ENCODE assay signal across 29 cellular contexts in the genomic region with DNA sequence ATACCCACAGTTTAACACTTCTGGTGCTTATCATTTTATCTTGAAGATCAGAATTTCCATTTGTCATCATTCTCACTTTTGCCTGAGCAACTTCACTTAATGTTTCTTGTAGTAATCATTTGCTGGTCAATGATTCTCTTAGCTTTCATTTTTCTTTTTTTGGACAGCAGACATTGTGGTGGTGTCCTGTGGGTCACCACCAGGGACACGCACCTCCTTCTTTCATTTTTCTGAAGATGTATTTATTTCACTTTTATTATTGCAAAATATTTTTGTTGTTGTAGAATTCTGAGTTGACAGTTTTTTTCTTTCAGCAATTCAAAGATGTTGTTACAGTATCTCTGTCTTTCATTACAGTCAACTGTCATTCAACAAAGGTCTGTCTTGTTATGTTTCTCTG.
"Had no signal": no experiment of that assay in that cellular context is flagged by ENCODE, and none has a peak within 500 bp of the region (broad histone marks: within the 10 kb centered on the region; RNA-seq: fewer than 3 reads in every experiment).

No MANE protein-coding gene starts in this region.

- H3K4me3 ChIP-seq: colonic mucosa, esophagus muscularis mucosa, gastrocnemius medialis, heart right ventricle, hepatocyte had no signal

- DNase-seq: activated B cell treated with CpG ODN at 0.5 μM for 24 hours; activated CD4-positive, alpha-beta memory T cell treated with anti-CD3 and anti-CD28 coated beads for 36 hours; activated CD8-positive, alpha-beta memory T cell treated with anti-CD3 and anti-CD28 coated beads, Interleukin-2, amount 50 U/mL, for 48 hours; activated gamma-delta T cell; activated naive CD4-positive, alpha-beta T cell; activated naive CD4-positive, alpha-beta T cell treated with anti-CD3 and anti-CD28 coated beads, Interleukin-2, amount 50 U/mL, for 16 hours; activated T-cell treated with anti-CD3 and anti-CD28 coated beads for 4 hours; activated T-cell treated with anti-CD3 and anti-CD28 coated beads, Interleukin-2, amount 50 U/mL, for 24 hours; activated T-cell treated with anti-CD3 and anti-CD28 coated beads, Interleukin-2, amount 50 U/mL, for 72 hours; amniotic stem cell; anterior cingulate cortex; brain microvascular endothelial cell; caudate nucleus; cerebellar nuclear complex; colonic mucosa; effector CD8-positive, alpha-beta T cell; erythroblast; foreskin keratinocyte; gastrocnemius medialis; heart right ventricle; T-helper 1 cell; T-helper 17 cell; T1000; WERI-Rb-1 had no signal

- H3K27me3 Mint-ChIP-seq: activated naive CD8-positive, alpha-beta T cell had no signal

- H3K79me2 ChIP-seq: hepatocyte had no signal

- H3K27me3 ChIP-seq: brain microvascular endothelial cell, colonic mucosa, foreskin keratinocyte had no signal

- H2AFZ ChIP-seq: hepatocyte had no signal

- H3K36me3 ChIP-seq: brain microvascular endothelial cell, colonic mucosa, esophagus muscularis mucosa, gastrocnemius medialis, heart right ventricle, WERI-Rb-1 had no signal

- H3K27ac Mint-ChIP-seq: activated B cell treated with CpG ODN at 0.5 μM for 24 hours; activated CD4-positive, alpha-beta memory T cell treated with anti-CD3 and anti-CD28 coated beads for 36 hours; activated naive CD8-positive, alpha-beta T cell; activated T-cell treated with anti-CD3 and anti-CD28 coated beads, Interleukin-2, amount 50 U/mL, for 24 hours; activated T-cell treated with anti-CD3 and anti-CD28 coated beads, Interleukin-2, amount 50 U/mL, for 72 hours; T-helper 17 cell; T-helper 2 cell treated with Interferon-gamma antibody and Interleukin-4, amounts not matched to agents 5 μg/mL and 100 μg/mL, for 36 hours had no signal

- ATAC-seq: activated CD4-positive, CD25-positive, alpha-beta regulatory T cell treated with anti-CD3 and anti-CD28 coated beads, Interleukin-2, amount 50 U/mL, for 24 hours; activated T-cell treated with anti-CD3 and anti-CD28 coated beads, Interleukin-2, amount 50 U/mL, for 72 hours; foreskin keratinocyte; gastrocnemius medialis; heart right ventricle; T-helper 17 cell had no signal

- H3K9me3 ChIP-seq: colonic mucosa, esophagus muscularis mucosa, gastrocnemius medialis, heart right ventricle had no signal

- H3K4me3 Mint-ChIP-seq: activated B cell treated with CpG ODN at 0.5 μM for 24 hours; activated CD4-positive, alpha-beta memory T cell treated with anti-CD3 and anti-CD28 coated beads for 36 hours; activated naive CD8-positive, alpha-beta T cell; activated T-cell treated with anti-CD3 and anti-CD28 coated beads, Interleukin-2, amount 50 U/mL, for 24 hours; activated T-cell treated with anti-CD3 and anti-CD28 coated beads, Interleukin-2, amount 50 U/mL, for 72 hours; T-helper 17 cell; T-helper 2 cell treated with Interferon-gamma antibody and Interleukin-4, amounts not matched to agents 5 μg/mL and 100 μg/mL, for 36 hours had no signal

- H3K4me1 Mint-ChIP-seq: activated B cell treated with CpG ODN at 0.5 μM for 24 hours had no signal

- H3K4me1 ChIP-seq: colonic mucosa, esophagus muscularis mucosa, gastrocnemius medialis, heart right ventricle had no signal

- H3K36me3 Mint-ChIP-seq: activated CD4-positive, alpha-beta memory T cell treated with anti-CD3 and anti-CD28 coated beads for 36 hours; activated naive CD8-positive, alpha-beta T cell had no signal

- H3K27ac ChIP-seq: brain microvascular endothelial cell, colonic mucosa, esophagus muscularis mucosa, foreskin keratinocyte, gastrocnemius medialis, heart right ventricle, hepatocyte, WERI-Rb-1 had no signal

- H3K9me3 Mint-ChIP-seq: activated CD4-positive, alpha-beta memory T cell treated with anti-CD3 and anti-CD28 coated beads for 36 hours; activated T-cell treated with anti-CD3 and anti-CD28 coated beads, Interleukin-2, amount 50 U/mL, for 24 hours; activated T-cell treated with anti-CD3 and anti-CD28 coated beads, Interleukin-2, amount 50 U/mL, for 72 hours; T-helper 2 cell treated with Interferon-gamma antibody and Interleukin-4, amounts not matched to agents 5 μg/mL and 100 μg/mL, for 36 hours had no signal

- H3K4me2 ChIP-seq: hepatocyte had no signal
